Comparison of ENCODE assay signal across 28 cellular contexts in genomic region chr3:186400026-186400425, GRCh38. TPM values are rescaled to one million over a fixed set of nuclear protein-coding genes. Genes with fewer than 3 reads are reported as not detected.
"Had no signal": no experiment of that assay in that cellular context is flagged by ENCODE, and none has a peak within 500 bp of the region (broad histone marks: within the 10 kb centered on the region; RNA-seq: fewer than 3 reads in every experiment).

No MANE protein-coding gene starts in this region.

- H3K27ac Mint-ChIP-seq: dendritic cell treated with granulocyte-macrophage colony-stimulating factor and Interleukin-4, amounts not matched to agents 40 ng/mL and 50 ng/mL, for 4 days; effector memory CD8-positive, alpha-beta T cell; endodermal cell had no signal

- H3K27me3 ChIP-seq: colonic mucosa, dorsolateral prefrontal cortex, esophagus muscularis mucosa, gastrocnemius medialis, gastroesophageal sphincter, heart left ventricle, heart right ventricle had no signal

- DNase-seq: colonic mucosa; cortex of kidney; dermis blood vessel endothelial cell; dorsolateral prefrontal cortex; effector CD4-positive, alpha-beta T cell; effector CD8-positive, alpha-beta T cell; effector memory CD4-positive, alpha-beta T cell; effector memory CD8-positive, alpha-beta T cell; endodermal cell; erythroblast; esophagus squamous epithelium; foreskin fibroblast; foreskin keratinocyte; foreskin melanocyte; gastrocnemius medialis; glutamatergic neuron; head of caudate nucleus; heart left ventricle; heart right ventricle had no signal

- H3K27ac ChIP-seq: colonic mucosa, dorsolateral prefrontal cortex, epithelial cell of prostate, esophagus squamous epithelium, foreskin keratinocyte, gastrocnemius medialis, heart left ventricle, heart right ventricle had no signal

- ATAC-seq: effector memory CD8-positive, alpha-beta T cell; esophagus mucosa; foreskin keratinocyte; gastrocnemius medialis; gastroesophageal sphincter; heart left ventricle; heart right ventricle had no signal

- H3K27me3 Mint-ChIP-seq: dendritic cell treated with granulocyte-macrophage colony-stimulating factor and Interleukin-4, amounts not matched to agents 40 ng/mL and 50 ng/mL, for 4 days had no signal

- H3K4me3 Mint-ChIP-seq: dendritic cell treated with granulocyte-macrophage colony-stimulating factor and Interleukin-4, amounts not matched to agents 40 ng/mL and 50 ng/mL, for 4 days; effector memory CD8-positive, alpha-beta T cell; endodermal cell had no signal

- FAIRE-seq: colon, endometrium, endothelial cell of umbilical vein, frontal cortex had no signal

- H3K4me3 ChIP-seq: colonic mucosa, dorsolateral prefrontal cortex, esophagus muscularis mucosa, esophagus squamous epithelium, gastrocnemius medialis, gastroesophageal sphincter, heart left ventricle, heart right ventricle had no signal

- H3K36me3 ChIP-seq: colonic mucosa, esophagus muscularis mucosa, esophagus squamous epithelium, gastrocnemius medialis, gastroesophageal sphincter, heart left ventricle, heart right ventricle had no signal

- H3K4me1 ChIP-seq: colonic mucosa, esophagus squamous epithelium, foreskin keratinocyte, gastrocnemius medialis, heart left ventricle, heart right ventricle had no signal

- H3K9me3 Mint-ChIP-seq: dendritic cell treated with granulocyte-macrophage colony-stimulating factor and Interleukin-4, amounts not matched to agents 40 ng/mL and 50 ng/mL, for 4 days; effector memory CD8-positive, alpha-beta T cell had no signal

- H3K9me3 ChIP-seq: colonic mucosa, esophagus muscularis mucosa, esophagus squamous epithelium, gastrocnemius medialis, gastroesophageal sphincter, heart left ventricle, heart right ventricle had no signal

RNA-seq across cellular contexts. Expression of gene DGKG, which starts 38.0 kb away (rescaled TPM):
- total RNA-seq: endothelial cell of umbilical vein had no signal
- polyA plus RNA-seq: endothelial cell of umbilical vein, foreskin keratinocyte had no signal
